Comparison of ENCODE assay signal across 17 cellular contexts in the genomic region with DNA sequence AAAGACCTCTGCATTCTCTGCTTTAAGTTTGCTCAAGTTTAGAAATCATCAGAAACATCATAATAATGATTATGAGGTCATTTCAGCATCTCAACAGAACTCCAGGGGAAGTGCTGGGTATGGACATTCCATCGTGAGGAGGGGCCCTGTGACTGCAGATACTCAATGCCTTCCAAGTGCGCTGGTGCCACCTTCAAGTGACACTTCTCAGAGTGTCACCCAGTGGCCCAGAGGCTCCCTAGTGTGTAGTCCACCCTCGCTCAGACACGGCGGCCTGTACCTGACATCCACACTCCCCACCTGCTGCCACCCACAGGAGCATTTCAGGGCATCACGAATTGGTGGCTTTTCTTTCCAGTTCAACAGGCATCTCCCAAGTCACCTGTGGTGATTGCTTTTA.
"Had no signal": no experiment of that assay in that cellular context is flagged by ENCODE, and none has a peak within 500 bp of the region (broad histone marks: within the 10 kb centered on the region; RNA-seq: fewer than 3 reads in every experiment).

No MANE protein-coding gene starts in this region.

- H3K36me3 ChIP-seq: sigmoid colon, thoracic aorta had no signal

- H3K9me3 ChIP-seq: psoas muscle, thoracic aorta had no signal

- H3K27ac ChIP-seq: dorsolateral prefrontal cortex, psoas muscle, sigmoid colon, thoracic aorta had no signal

- H3K4me3 ChIP-seq: dorsolateral prefrontal cortex, psoas muscle, sigmoid colon, thoracic aorta had no signal

- FAIRE-seq: endometrium, urothelium cell line had no signal

- DNase-seq: activated CD4-positive, alpha-beta T cell treated with anti-CD3 and anti-CD28 coated beads, Interleukin-2, amount 10 ng/mL, durations not matched to agents 24 days and 14 days; activated CD4-positive, CD25-positive, alpha-beta regulatory T cell; activated naive CD4-positive, alpha-beta T cell; activated naive CD8-positive, alpha-beta T cell treated with anti-CD3 and anti-CD28 coated beads, Interleukin-2, amount 50 U/mL, for 24 hours; activated T-cell treated with anti-CD3 and anti-CD28 coated beads for 4 hours; mesenchymal stem cell; nucleus accumbens; psoas muscle; sigmoid colon; stimulated activated CD4-positive, alpha-beta T cell treated with anti-CD3 and anti-CD28 coated beads, Interleukin-1b, Interleukin-23, amount 100 ng/mL, for 48 hours; stimulated activated naive CD8-positive, alpha-beta T cell treated with anti-CD3 and anti-CD28 coated beads, Interleukin-15, amount 100 ng/mL, for 72 hours had no signal

- ATAC-seq: activated CD8-positive, alpha-beta T cell treated with anti-CD3 and anti-CD28 coated beads, Interleukin-2, amount 10 ng/mL, durations not matched to agents 7 days and 5 days; activated naive CD8-positive, alpha-beta T cell treated with anti-CD3 and anti-CD28 coated beads, Interleukin-2, amount 50 U/mL, for 24 hours; natural killer cell treated with Interleukin-12 subunit alpha and Interleukin-12 subunit beta and Interleukin-15 and Interleukin-18, amount 100 ng/mL, for 72 hours; psoas muscle; stimulated activated naive CD8-positive, alpha-beta T cell treated with anti-CD3 and anti-CD28 coated beads, Interleukin-15, amount 100 ng/mL, for 72 hours had no signal

- H3K4me1 ChIP-seq: psoas muscle had no signal
